Comparison of ENCODE assay signal across 1 cellular context in the genomic region with DNA sequence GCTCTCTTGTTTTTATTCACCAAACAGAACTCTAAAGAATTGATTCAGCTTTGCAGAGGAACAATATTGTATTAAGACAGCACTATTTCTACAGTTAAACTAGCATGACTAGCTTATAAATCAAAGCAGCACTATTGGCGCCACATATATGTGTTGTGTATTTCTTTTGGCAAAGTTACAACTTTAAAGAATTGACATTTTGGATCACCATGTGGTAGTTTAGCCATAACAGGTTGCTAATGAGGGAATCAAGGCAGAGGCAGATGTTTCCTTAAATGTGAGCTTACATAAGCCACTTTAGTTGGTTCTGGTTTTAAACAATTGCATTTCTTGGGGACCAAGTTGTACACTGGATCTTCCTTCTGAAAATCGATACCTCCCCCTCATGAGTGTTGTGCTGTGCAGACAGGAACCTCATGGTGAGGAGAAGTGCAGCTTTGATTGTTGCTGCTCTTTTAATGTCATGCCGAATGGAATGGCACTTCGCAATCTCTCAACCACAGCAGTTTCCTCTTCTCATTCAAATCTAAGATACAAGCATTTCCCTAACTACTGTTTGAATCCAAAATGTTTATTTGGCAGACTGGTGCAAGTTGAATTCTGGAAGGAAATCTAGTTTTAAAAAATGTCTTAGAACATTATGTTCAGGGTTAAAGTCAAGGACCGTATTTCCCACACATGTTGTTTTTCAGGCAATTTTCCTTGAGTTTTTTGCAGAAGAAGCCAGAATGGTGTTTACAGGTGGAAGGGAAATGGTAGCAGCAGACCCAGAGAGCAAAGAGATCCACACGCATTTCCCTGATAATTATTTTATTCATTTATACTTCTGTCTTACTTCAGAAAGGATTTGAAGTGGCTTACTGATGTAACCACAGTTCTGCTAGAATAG.
TF ChIP-seq lines count a peak whose summit lies in the region.

No MANE protein-coding gene starts in this region.

TF ChIP-seq in GM23338, 12 proteins besides CTCF, POLR2A, EP300 and RAD21 (continued from another document):
- TF ChIP-seq, protein P1, sequence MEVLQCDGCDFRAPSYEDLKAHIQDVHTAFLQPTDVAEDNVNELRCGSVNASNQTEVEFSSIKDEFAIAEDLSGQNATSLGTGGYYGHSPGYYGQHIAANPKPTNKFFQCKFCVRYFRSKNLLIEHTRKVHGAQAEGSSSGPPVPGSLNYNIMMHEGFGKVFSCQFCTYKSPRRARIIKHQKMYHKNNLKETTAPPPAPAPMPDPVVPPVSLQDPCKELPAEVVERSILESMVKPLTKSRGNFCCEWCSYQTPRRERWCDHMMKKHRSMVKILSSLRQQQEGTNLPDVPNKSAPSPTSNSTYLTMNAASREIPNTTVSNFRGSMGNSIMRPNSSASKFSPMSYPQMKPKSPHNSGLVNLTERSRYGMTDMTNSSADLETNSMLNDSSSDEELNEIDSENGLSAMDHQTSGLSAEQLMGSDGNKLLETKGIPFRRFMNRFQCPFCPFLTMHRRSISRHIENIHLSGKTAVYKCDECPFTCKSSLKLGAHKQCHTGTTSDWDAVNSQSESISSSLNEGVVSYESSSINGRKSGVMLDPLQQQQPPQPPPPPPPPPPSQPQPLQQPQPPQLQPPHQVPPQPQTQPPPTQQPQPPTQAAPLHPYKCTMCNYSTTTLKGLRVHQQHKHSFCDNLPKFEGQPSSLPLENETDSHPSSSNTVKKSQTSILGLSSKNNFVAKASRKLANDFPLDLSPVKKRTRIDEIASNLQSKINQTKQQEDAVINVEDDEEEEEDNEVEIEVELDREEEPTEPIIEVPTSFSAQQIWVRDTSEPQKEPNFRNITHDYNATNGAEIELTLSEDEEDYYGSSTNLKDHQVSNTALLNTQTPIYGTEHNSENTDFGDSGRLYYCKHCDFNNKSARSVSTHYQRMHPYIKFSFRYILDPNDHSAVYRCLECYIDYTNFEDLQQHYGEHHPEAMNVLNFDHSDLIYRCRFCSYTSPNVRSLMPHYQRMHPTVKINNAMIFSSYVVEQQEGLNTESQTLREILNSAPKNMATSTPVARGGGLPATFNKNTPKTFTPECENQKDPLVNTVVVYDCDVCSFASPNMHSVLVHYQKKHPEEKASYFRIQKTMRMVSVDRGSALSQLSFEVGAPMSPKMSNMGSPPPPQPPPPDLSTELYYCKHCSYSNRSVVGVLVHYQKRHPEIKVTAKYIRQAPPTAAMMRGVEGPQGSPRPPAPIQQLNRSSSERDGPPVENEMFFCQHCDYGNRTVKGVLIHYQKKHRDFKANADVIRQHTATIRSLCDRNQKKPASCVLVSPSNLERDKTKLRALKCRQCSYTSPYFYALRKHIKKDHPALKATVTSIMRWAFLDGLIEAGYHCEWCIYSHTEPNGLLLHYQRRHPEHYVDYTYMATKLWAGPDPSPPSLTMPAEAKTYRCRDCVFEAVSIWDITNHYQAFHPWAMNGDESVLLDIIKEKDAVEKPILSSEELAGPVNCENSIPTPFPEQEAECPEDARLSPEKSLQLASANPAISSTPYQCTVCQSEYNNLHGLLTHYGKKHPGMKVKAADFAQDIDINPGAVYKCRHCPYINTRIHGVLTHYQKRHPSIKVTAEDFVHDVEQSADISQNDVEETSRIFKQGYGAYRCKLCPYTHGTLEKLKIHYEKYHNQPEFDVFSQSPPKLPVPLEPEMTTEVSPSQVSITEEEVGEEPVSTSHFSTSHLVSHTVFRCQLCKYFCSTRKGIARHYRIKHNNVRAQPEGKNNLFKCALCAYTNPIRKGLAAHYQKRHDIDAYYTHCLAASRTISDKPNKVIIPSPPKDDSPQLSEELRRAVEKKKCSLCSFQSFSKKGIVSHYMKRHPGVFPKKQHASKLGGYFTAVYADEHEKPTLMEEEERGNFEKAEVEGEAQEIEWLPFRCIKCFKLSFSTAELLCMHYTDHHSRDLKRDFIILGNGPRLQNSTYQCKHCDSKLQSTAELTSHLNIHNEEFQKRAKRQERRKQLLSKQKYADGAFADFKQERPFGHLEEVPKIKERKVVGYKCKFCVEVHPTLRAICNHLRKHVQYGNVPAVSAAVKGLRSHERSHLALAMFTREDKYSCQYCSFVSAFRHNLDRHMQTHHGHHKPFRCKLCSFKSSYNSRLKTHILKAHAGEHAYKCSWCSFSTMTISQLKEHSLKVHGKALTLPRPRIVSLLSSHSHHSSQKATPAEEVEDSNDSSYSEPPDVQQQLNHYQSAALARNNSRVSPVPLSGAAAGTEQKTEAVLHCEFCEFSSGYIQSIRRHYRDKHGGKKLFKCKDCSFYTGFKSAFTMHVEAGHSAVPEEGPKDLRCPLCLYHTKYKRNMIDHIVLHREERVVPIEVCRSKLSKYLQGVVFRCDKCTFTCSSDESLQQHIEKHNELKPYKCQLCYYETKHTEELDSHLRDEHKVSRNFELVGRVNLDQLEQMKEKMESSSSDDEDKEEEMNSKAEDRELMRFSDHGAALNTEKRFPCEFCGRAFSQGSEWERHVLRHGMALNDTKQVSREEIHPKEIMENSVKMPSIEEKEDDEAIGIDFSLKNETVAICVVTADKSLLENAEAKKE (CRISPR knock-in tag; IDR thresholded peaks at IDR 0.05) = no peak
- no peak for TF ChIP-seq STAT1 (IDR thresholded peaks at IDR 0.05; ENCODE audit: unreplicated experiment)
- no peak for TF ChIP-seq NANOG (IDR thresholded peaks at IDR 0.05; ENCODE audit: borderline replicate concordance)
- no peak for TF ChIP-seq CREB1 (CRISPR knock-in tag; IDR thresholded peaks at IDR 0.05; ENCODE audit: low read depth)
- no peak for TF ChIP-seq JUNB (IDR thresholded peaks at IDR 0.05; ENCODE audit: unreplicated experiment)
- TF ChIP-seq, protein P2, sequence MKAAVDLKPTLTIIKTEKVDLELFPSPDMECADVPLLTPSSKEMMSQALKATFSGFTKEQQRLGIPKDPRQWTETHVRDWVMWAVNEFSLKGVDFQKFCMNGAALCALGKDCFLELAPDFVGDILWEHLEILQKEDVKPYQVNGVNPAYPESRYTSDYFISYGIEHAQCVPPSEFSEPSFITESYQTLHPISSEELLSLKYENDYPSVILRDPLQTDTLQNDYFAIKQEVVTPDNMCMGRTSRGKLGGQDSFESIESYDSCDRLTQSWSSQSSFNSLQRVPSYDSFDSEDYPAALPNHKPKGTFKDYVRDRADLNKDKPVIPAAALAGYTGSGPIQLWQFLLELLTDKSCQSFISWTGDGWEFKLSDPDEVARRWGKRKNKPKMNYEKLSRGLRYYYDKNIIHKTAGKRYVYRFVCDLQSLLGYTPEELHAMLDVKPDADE (IDR thresholded peaks at IDR 0.05) = no peak
- TF ChIP-seq EZH2 (IDR thresholded peaks at IDR 0.05; ENCODE audit: low read depth, unreplicated experiment) = no peak
- TF ChIP-seq EZH2phosphoT487 (IDR thresholded peaks at IDR 0.05; ENCODE audit: unreplicated experiment) = no peak
- TF ChIP-seq, protein P3, sequence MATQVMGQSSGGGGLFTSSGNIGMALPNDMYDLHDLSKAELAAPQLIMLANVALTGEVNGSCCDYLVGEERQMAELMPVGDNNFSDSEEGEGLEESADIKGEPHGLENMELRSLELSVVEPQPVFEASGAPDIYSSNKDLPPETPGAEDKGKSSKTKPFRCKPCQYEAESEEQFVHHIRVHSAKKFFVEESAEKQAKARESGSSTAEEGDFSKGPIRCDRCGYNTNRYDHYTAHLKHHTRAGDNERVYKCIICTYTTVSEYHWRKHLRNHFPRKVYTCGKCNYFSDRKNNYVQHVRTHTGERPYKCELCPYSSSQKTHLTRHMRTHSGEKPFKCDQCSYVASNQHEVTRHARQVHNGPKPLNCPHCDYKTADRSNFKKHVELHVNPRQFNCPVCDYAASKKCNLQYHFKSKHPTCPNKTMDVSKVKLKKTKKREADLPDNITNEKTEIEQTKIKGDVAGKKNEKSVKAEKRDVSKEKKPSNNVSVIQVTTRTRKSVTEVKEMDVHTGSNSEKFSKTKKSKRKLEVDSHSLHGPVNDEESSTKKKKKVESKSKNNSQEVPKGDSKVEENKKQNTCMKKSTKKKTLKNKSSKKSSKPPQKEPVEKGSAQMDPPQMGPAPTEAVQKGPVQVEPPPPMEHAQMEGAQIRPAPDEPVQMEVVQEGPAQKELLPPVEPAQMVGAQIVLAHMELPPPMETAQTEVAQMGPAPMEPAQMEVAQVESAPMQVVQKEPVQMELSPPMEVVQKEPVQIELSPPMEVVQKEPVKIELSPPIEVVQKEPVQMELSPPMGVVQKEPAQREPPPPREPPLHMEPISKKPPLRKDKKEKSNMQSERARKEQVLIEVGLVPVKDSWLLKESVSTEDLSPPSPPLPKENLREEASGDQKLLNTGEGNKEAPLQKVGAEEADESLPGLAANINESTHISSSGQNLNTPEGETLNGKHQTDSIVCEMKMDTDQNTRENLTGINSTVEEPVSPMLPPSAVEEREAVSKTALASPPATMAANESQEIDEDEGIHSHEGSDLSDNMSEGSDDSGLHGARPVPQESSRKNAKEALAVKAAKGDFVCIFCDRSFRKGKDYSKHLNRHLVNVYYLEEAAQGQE (IDR thresholded peaks at IDR 0.05; ENCODE audit: unreplicated experiment) = no peak
TF ChIP-seq in GM23338: peak in this region for 0.
